28 cellular contexts compared by ENCODE assay signal in genomic region chr1:229989591-229990248, GRCh38.
"Had no signal": no experiment of that assay in that cellular context is flagged by ENCODE, and none has a peak within 500 bp of the region (broad histone marks: within the 10 kb centered on the region; RNA-seq: fewer than 3 reads in every experiment).

No MANE protein-coding gene starts in this region.

- H3K9me3 ChIP-seq: esophagus muscularis mucosa, heart right ventricle, lower lobe of right lung, spleen, stomach, thyroid gland, upper lobe of left lung had no signal

- H3K36me3 Mint-ChIP-seq: naive thymus-derived CD4-positive, alpha-beta T cell; WTC11 had no signal

- H3K4me3 Mint-ChIP-seq: activated CD4-positive, alpha-beta memory T cell treated with anti-CD3 and anti-CD28 coated beads, Interleukin-2, amount 10 ng/mL, durations not matched to agents 7 days and 5 days; activated CD4-positive, alpha-beta T cell treated with anti-CD3 and anti-CD28 coated beads, Interleukin-2, amount 10 ng/mL, durations not matched to agents 7 days and 5 days; activated T-cell treated with anti-CD3 and anti-CD28 coated beads, Interleukin-2, amount 50 U/mL, for 4 hours; activated T-helper 17 cell treated with anti-CD3 and anti-CD28 coated beads, Interleukin-2, amount 50 U/mL, for 72 hours; central memory CD8-positive, alpha-beta T cell; dendritic cell treated with granulocyte-macrophage colony-stimulating factor and Interleukin-4, amounts not matched to agents 40 ng/mL and 50 ng/mL, for 4 days; naive thymus-derived CD4-positive, alpha-beta T cell; neural crest cell; WTC11 had no signal

- H3K9me3 Mint-ChIP-seq: activated CD4-positive, alpha-beta memory T cell treated with anti-CD3 and anti-CD28 coated beads, Interleukin-2, amount 10 ng/mL, durations not matched to agents 7 days and 5 days; activated CD4-positive, alpha-beta T cell treated with anti-CD3 and anti-CD28 coated beads, Interleukin-2, amount 10 ng/mL, durations not matched to agents 7 days and 5 days; activated T-cell treated with anti-CD3 and anti-CD28 coated beads, Interleukin-2, amount 50 U/mL, for 4 hours; activated T-helper 17 cell treated with anti-CD3 and anti-CD28 coated beads, Interleukin-2, amount 50 U/mL, for 72 hours; central memory CD8-positive, alpha-beta T cell; dendritic cell treated with granulocyte-macrophage colony-stimulating factor and Interleukin-4, amounts not matched to agents 40 ng/mL and 50 ng/mL, for 4 days; naive thymus-derived CD4-positive, alpha-beta T cell; neural crest cell; WTC11 had no signal

- H3K79me2 ChIP-seq: parathyroid adenoma had no signal

- H3K4me3 ChIP-seq: esophagus muscularis mucosa, heart right ventricle, lower lobe of right lung, spleen, stomach, thyroid gland, upper lobe of left lung had no signal

- ATAC-seq: activated T-cell treated with anti-CD3 and anti-CD28 coated beads, Interleukin-2, amount 50 U/mL, for 4 hours; activated T-helper 17 cell treated with anti-CD3 and anti-CD28 coated beads, Interleukin-2, amount 50 U/mL, for 72 hours; foreskin keratinocyte; heart right ventricle; left lobe of liver; lower lobe of right lung; naive thymus-derived CD4-positive, alpha-beta T cell; right cardiac atrium; WTC11 had no signal

- H2AFZ ChIP-seq: parathyroid adenoma had no signal

- H3K27ac Mint-ChIP-seq: activated CD4-positive, alpha-beta memory T cell treated with anti-CD3 and anti-CD28 coated beads, Interleukin-2, amount 10 ng/mL, durations not matched to agents 7 days and 5 days; activated CD4-positive, alpha-beta T cell treated with anti-CD3 and anti-CD28 coated beads, Interleukin-2, amount 10 ng/mL, durations not matched to agents 7 days and 5 days; activated T-helper 17 cell treated with anti-CD3 and anti-CD28 coated beads, Interleukin-2, amount 50 U/mL, for 72 hours; dendritic cell treated with granulocyte-macrophage colony-stimulating factor and Interleukin-4, amounts not matched to agents 40 ng/mL and 50 ng/mL, for 4 days; naive thymus-derived CD4-positive, alpha-beta T cell; WTC11 had no signal

- H3K4me1 Mint-ChIP-seq: activated CD4-positive, alpha-beta memory T cell treated with anti-CD3 and anti-CD28 coated beads, Interleukin-2, amount 10 ng/mL, durations not matched to agents 7 days and 5 days; activated T-helper 17 cell treated with anti-CD3 and anti-CD28 coated beads, Interleukin-2, amount 50 U/mL, for 72 hours; central memory CD8-positive, alpha-beta T cell; neural crest cell; WTC11 had no signal

- H3K27me3 ChIP-seq: esophagus muscularis mucosa, spleen, stomach, thyroid gland, upper lobe of left lung had no signal

- H3K36me3 ChIP-seq: esophagus muscularis mucosa, heart right ventricle, lower lobe of right lung, spleen, stomach, thyroid gland, upper lobe of left lung had no signal

- H3K27ac ChIP-seq: esophagus muscularis mucosa, foreskin keratinocyte, heart right ventricle, lower lobe of right lung, parathyroid adenoma, spleen, stomach, thyroid gland, upper lobe of left lung had no signal

- H3K9ac ChIP-seq: parathyroid adenoma had no signal

- H3K4me1 ChIP-seq: foreskin keratinocyte, lower lobe of right lung, parathyroid adenoma, spleen, thyroid gland, upper lobe of left lung had no signal

- H3K27me3 Mint-ChIP-seq: dendritic cell treated with granulocyte-macrophage colony-stimulating factor and Interleukin-4, amounts not matched to agents 40 ng/mL and 50 ng/mL, for 4 days had no signal

- DNase-seq: activated CD4-positive, alpha-beta memory T cell treated with anti-CD3 and anti-CD28 coated beads, Interleukin-2, amount 10 ng/mL, durations not matched to agents 7 days and 5 days; activated CD4-positive, alpha-beta T cell treated with anti-CD3 and anti-CD28 coated beads for 1 hour; activated CD4-positive, alpha-beta T cell treated with anti-CD3 and anti-CD28 coated beads, Interleukin-2, amount 10 ng/mL, durations not matched to agents 7 days and 5 days; activated gamma-delta T cell treated with Interleukin-2 at 50 U/mL for 16 hours; activated naive CD4-positive, alpha-beta T cell treated with anti-CD3 and anti-CD28 coated beads, Interleukin-2, amount 50 U/mL, for 16 hours; activated T-cell treated with anti-CD3 and anti-CD28 coated beads, Interleukin-2, amount 50 U/mL, for 4 hours; heart right ventricle; kidney glomerular epithelial cell; lower lobe of right lung; naive thymus-derived CD4-positive, alpha-beta T cell; occipital lobe; right cardiac atrium; spleen; stimulated activated CD4-positive, alpha-beta T cell treated with anti-CD3 and anti-CD28 coated beads, Interleukin-2, amount 100 ng/mL, for 48 hours; stomach; SW 1271; T-helper 2 cell; thyroid gland; upper lobe of left lung had no signal
